ENCODE assay signal across 10 cellular contexts in the genomic region with DNA sequence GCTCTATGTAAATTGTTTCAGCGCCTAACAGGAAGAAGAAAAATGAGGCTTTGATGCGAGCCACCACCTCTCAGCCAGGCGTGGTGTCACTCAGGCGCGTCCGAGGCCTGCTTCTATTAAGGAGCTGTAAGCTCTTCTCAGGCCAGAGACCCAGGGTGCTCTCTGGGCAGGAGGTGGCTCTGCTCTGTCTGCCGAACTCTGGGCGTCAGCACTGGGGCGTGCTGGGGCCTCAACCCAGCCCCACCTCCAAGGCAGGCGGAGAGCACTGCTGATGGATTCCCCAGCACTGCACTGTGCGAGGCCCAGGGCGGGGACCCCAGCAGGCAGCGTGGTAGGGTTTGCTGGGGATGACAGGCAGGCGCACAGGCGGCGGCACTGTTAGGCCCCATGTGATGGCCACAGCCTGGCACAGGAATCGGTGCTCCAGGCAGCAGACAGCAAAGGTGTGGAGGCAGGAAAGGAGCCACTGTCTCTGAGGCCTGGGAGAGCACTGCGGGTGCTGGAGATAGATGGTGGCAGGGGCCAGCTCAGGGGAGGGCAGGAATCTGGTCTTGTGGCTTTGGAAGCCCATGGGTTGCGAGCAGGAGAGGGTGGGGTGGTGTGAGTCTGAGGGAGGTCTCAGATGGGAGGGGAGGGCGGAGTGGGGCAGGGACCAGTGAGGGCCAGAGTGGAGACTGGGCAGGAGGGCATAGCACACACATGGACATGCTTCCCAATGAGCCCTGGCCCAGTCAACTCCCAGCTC.
DNase-seq lines count a peak whose midpoint lies in the region; ATAC-seq, FAIRE-seq and TF ChIP-seq lines count a peak whose summit lies in the region.
"Had no signal": no experiment of that assay in that cellular context is flagged by ENCODE, and none has a peak within 500 bp of the region (broad histone marks: within the 10 kb centered on the region; RNA-seq: fewer than 3 reads in every experiment).

No MANE protein-coding gene starts in this region.

- H3K9me3 ChIP-seq in sigmoid colon (no peaks in the 10 kb centered on the region), left lung (no peaks in the 10 kb centered on the region), ascending aorta (no peaks in the 10 kb centered on the region)
- H3K9me3 ChIP-seq: heart left ventricle had no signal

- ATAC-seq in HG02981 (IDR thresholded peaks at IDR 0.05; ENCODE audit: unreplicated experiment), result peak; percentile 41
- ATAC-seq in left lung, result no peak
- ATAC-seq: heart left ventricle had no signal

- WGBS in sigmoid colon, 2 donors, result 70 to 85% methylated on average over 20 of the region's 20 CpGs

- H3K27me3 ChIP-seq in sigmoid colon (no peaks in the 10 kb centered on the region), left lung (no peaks in the 10 kb centered on the region), ascending aorta (no peaks in the 10 kb centered on the region)
- H3K27me3 ChIP-seq: heart left ventricle had no signal

- DNase-seq in caudate nucleus (lab: John Stamatoyannopoulos, UW) (peak in 18 of 61 donors; percentile 14 to 68 (median 36)), sigmoid colon (no peak), left lung (no peak), urothelium cell line (ENCODE audit: low spot score) (no peak), ascending aorta (ENCODE audit: low spot score in 2 of 2) (no peak), SW 1271 (lab: John Stamatoyannopoulos, UW) (no peak)
- DNase-seq: activated T-cell treated with anti-CD3 and anti-CD28 coated beads, Interleukin-2, amount 50 U/mL, for 1 hour had no signal

- peak; percentile 66 for TF ChIP-seq POLR2A in GM19193 (IDR thresholded peaks at IDR 0.05; ENCODE audit: extremely low read depth, insufficient read depth, insufficient read length)
- TF ChIP-seq POLR2A in sigmoid colon (IDR thresholded peaks at IDR 0.05), result no peak

- H3K27ac ChIP-seq in caudate nucleus (ENCODE audit: low read depth, low read length), result peak overlapping the region; percentile 96
- H3K27ac ChIP-seq in sigmoid colon, result peak overlapping the region; percentile 35 to 93 (median 65)
- H3K27ac ChIP-seq in left lung, result no peak overlapping the region
- no peak overlapping the region for H3K27ac ChIP-seq in ascending aorta

- no peak for FAIRE-seq in urothelium cell line (lab: Jason Lieb, UNC)

- H3K4me3 ChIP-seq in sigmoid colon, result no peak overlapping the region
- no peak overlapping the region for H3K4me3 ChIP-seq in left lung
- no peak overlapping the region for H3K4me3 ChIP-seq in ascending aorta
- H3K4me3 ChIP-seq: heart left ventricle had no signal

- TF ChIP-seq CTCF in sigmoid colon (IDR thresholded peaks at IDR 0.05), result no peak
- no peak for TF ChIP-seq CTCF in left lung (IDR thresholded peaks at IDR 0.05)
- no peak for TF ChIP-seq CTCF in ascending aorta (IDR thresholded peaks at IDR 0.05)

- H3K4me1 ChIP-seq in sigmoid colon, result peaks cover 0 to 70% (median 65%) of the 10 kb centered on the region in 4 donors
- H3K4me1 ChIP-seq in left lung, result peaks cover 9 to 10% of the 10 kb centered on the region in 2 donors
- no peaks in the 10 kb centered on the region for H3K4me1 ChIP-seq in ascending aorta

- no peak for TF ChIP-seq EP300 in sigmoid colon (IDR thresholded peaks at IDR 0.05)

- H3K36me3 ChIP-seq in sigmoid colon (no peaks in the 10 kb centered on the region), left lung (peaks cover 0 to 16% of the 10 kb centered on the region in 2 donors), ascending aorta (no peaks in the 10 kb centered on the region)

- intact Hi-C loops in sigmoid colon (cut with DNase I) (no loop called here), left lung (cut with DNase I) (no loop called here), ascending aorta (cut with DNase I) (no loop called here)

Comparison
In these comparisons a context has a peak if more than half of its experiments do, and no peak if none do; other contexts are left out.
1. H3K27ac ChIP-seq: peak in caudate nucleus (single experiment) and sigmoid colon (4 of 4); none in left lung (0 of 2) and ascending aorta (0 of 2).